In the genomic region with DNA sequence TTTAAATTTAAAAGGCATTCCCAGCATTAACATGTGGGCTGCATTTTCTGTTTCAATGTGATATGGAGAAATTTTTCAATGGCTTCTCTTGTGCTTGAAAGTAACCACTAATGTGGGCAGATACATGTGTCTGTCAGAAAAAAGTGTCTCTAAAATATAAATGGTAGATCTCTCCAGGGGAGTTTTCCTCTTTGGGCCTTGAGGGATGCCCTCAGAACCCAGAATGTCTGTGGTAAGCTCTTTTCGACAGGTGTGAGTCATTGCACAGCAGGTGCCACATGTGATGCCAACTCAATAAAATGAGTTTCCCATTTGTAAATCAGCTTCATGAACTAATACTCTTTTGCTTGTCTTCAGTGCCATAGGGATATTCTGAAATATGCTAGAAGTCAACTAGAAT, we compare ENCODE assay signal across 16 cellular contexts.
A peak's percentile ranks its signal among the peaks of the same experiment; 100 is the strongest.
DNase-seq lines count a peak whose midpoint lies in the region; ATAC-seq and TF ChIP-seq lines count a peak whose summit lies in the region.
"Had no signal": no experiment of that assay in that cellular context is flagged by ENCODE, and none has a peak within 500 bp of the region (broad histone marks: within the 10 kb centered on the region; RNA-seq: fewer than 3 reads in every experiment).

No MANE protein-coding gene starts in this region.

- no peak overlapping the region for H2AFZ ChIP-seq in HCT116 (ENCODE audit: low read depth, low read length, poor library complexity, severe bottlenecking)

- RAD21 ChIA-PET in HCT116 (lab: Charles Lee; ENCODE audit: low non-redundant PET in 1 of 2, low total read pairs in 2 of 2, uncharacterized antibody in 2 of 2, unreplicated experiment in 2 of 2) = no interaction called here

- CTCF ChIA-PET in HCT116 (lab: Charles Lee) = no interaction called here

- POLR2A ChIA-PET in HCT116 (lab: Charles Lee) = no interaction called here

- no TSS peak for BruUV-seq in HCT116 (replicated peaks; lab: Mats Ljungman, UMichigan)

- peaks cover 3 to 7% of the 10 kb centered on the region in 2 experiments; a peak in 2 of 4 replicates for H3K4me1 ChIP-seq in HCT116 (ENCODE audit: control insufficient read depth in 1 of 2, insufficient read depth in 2 of 2, low read length in 2 of 2)
- H3K4me1 ChIP-seq in gastrocnemius medialis = no peaks in the 10 kb centered on the region
- H3K4me1 ChIP-seq: adrenal gland, colonic mucosa, Peyer's patch had no signal

- H3K79me2 ChIP-seq in HCT116 (ENCODE audit: insufficient read depth, low read length) = no peaks in the 10 kb centered on the region

- no peaks in the 10 kb centered on the region for H3K36me3 ChIP-seq in HCT116 (ENCODE audit: control insufficient read depth in 1 of 2, insufficient read depth in 2 of 2, low read length in 2 of 2)
- no peaks in the 10 kb centered on the region for H3K36me3 ChIP-seq in gastrocnemius medialis
- H3K36me3 ChIP-seq: adrenal gland, colonic mucosa, Peyer's patch had no signal

- no peaks in the 10 kb centered on the region for H3K9me2 ChIP-seq in HCT116 (ENCODE audit: insufficient read depth)

- intact Hi-C loops in HCT116 (cut with micrococcal nuclease) (no loop called here), posterior cingulate gyrus (cut with DNase I) (no loop called here), gastrocnemius medialis (cut with DNase I; ENCODE audit: low total_unique reads) (no loop called here)

- DNase-seq in DMS53 (lab: John Stamatoyannopoulos, UW) (peak; percentile 74), HCT116 (ENCODE audit: low read depth, low spot score) (peak; percentile 12), NCI-H774 (lab: John Stamatoyannopoulos, UW) (peak; percentile 35), epithelial cell of esophagus (ENCODE audit: low read depth) (peak; percentile 24), posterior cingulate gyrus (no peak), gastrocnemius medialis (no peak), amygdala (lab: John Stamatoyannopoulos, UW) (no peak)
- DNase-seq: activated CD4-positive, alpha-beta T cell treated with anti-CD3 and anti-CD28 coated beads, Interleukin-2, amount 50 U/mL, for 4 hours; adrenal gland; colonic mucosa; erythroblast; KG1; left ventricle myocardium superior; naive thymus-derived CD8-positive, alpha-beta T cell; NCI-H446; Peyer's patch had no signal

- H3K27me3 ChIP-seq in HCT116 (ENCODE audit: insufficient read depth, low read length) = no peaks in the 10 kb centered on the region
- no peaks in the 10 kb centered on the region for H3K27me3 ChIP-seq in gastrocnemius medialis
- H3K27me3 ChIP-seq: adrenal gland, colonic mucosa, Peyer's patch had no signal

- H3K4me2 ChIP-seq in HCT116 (ENCODE audit: low read length) = peak overlapping the region; percentile 4; the same call in 1 of the 2 replicates

- no peak overlapping the region for H3K9ac ChIP-seq in HCT116 (ENCODE audit: low read length)

- H4K20me1 ChIP-seq in HCT116 (ENCODE audit: insufficient read depth) = no peaks in the 10 kb centered on the region

- H3K9me3 ChIP-seq in HCT116 (ENCODE audit: control insufficient read depth in 1 of 2, insufficient read depth in 1 of 2, low read depth in 1 of 2, low read length in 2 of 2) = no peaks in the 10 kb centered on the region
- H3K9me3 ChIP-seq in gastrocnemius medialis = no peaks in the 10 kb centered on the region
- H3K9me3 ChIP-seq: adrenal gland, colonic mucosa, Peyer's patch had no signal

- TF ChIP-seq RAD21 in HCT116 (IDR thresholded peaks at IDR 0.05; ENCODE audit: low read depth) = no peak

- TF ChIP-seq POLR2A in HCT116 (IDR thresholded peaks at IDR 0.05; ENCODE audit: borderline replicate concordance, extremely low read depth, insufficient read depth, insufficient read length) (no peak), gastrocnemius medialis (IDR thresholded peaks at IDR 0.05) (no peak)

- ATAC-seq in HCT116 (no peak), gastrocnemius medialis (no peak)
- ATAC-seq: left ventricle myocardium superior; naive thymus-derived CD8-positive, alpha-beta T cell had no signal

- TF ChIP-seq CTCF in HCT116 (IDR thresholded peaks at IDR 0.05 in 2 of 3, conservative IDR thresholded peaks at IDR 0.05 in 1 of 3; ENCODE audit: borderline replicate concordance in 1 of 3, insufficient read depth in 1 of 3, low read depth in 2 of 3, low read length in 2 of 3) = no peak
- no peak for TF ChIP-seq CTCF in epithelial cell of esophagus (IDR thresholded peaks at IDR 0.05; ENCODE audit: insufficient read depth, low read depth, low read length, missing control alignments)
- TF ChIP-seq CTCF in gastrocnemius medialis (IDR thresholded peaks at IDR 0.05 in 4 of 5, conservative IDR thresholded peaks at IDR 0.05 in 1 of 5) = no peak

- no peak overlapping the region for H3K4me3 ChIP-seq in HCT116 (replicated peaks in 1 of 2; ENCODE audit: low read depth in 1 of 2, low read length in 2 of 2)
- H3K4me3 ChIP-seq in epithelial cell of esophagus (ENCODE audit: low read length) = no peak overlapping the region
- H3K4me3 ChIP-seq in gastrocnemius medialis = no peak overlapping the region
- H3K4me3 ChIP-seq: adrenal gland, colonic mucosa, Peyer's patch had no signal

- H3K27ac ChIP-seq in HCT116 (ENCODE audit: low read depth, low read length) = no peak overlapping the region
- H3K27ac ChIP-seq in gastrocnemius medialis = no peak overlapping the region
- H3K27ac ChIP-seq: adrenal gland, colonic mucosa, Peyer's patch had no signal

- in situ Hi-C loops in gastrocnemius medialis (cut with MboI; ENCODE audit: low sequenced_read_pairs in 4 of 4) = no loop called here

TF ChIP-seq in HCT116, 20 proteins besides CTCF, POLR2A, EP300 and RAD21:
- no peak for TF ChIP-seq ZNF274 (IDR thresholded peaks at IDR 0.05; ENCODE audit: low read depth, low read length)
- TF ChIP-seq JUND (IDR thresholded peaks at IDR 0.05) = peak; percentile 57
- no peak for TF ChIP-seq EZH2 (IDR thresholded peaks at IDR 0.05)
- TF ChIP-seq SP1 (IDR thresholded peaks at IDR 0.05; ENCODE audit: low read depth) = 0 out of 2 replicates have a peak, but pooled peaks have one; percentile 18
- no peak for TF ChIP-seq POLR2AphosphoS5 (IDR thresholded peaks at IDR 0.05; ENCODE audit: low read depth, low read length)
- TF ChIP-seq, protein P1, sequence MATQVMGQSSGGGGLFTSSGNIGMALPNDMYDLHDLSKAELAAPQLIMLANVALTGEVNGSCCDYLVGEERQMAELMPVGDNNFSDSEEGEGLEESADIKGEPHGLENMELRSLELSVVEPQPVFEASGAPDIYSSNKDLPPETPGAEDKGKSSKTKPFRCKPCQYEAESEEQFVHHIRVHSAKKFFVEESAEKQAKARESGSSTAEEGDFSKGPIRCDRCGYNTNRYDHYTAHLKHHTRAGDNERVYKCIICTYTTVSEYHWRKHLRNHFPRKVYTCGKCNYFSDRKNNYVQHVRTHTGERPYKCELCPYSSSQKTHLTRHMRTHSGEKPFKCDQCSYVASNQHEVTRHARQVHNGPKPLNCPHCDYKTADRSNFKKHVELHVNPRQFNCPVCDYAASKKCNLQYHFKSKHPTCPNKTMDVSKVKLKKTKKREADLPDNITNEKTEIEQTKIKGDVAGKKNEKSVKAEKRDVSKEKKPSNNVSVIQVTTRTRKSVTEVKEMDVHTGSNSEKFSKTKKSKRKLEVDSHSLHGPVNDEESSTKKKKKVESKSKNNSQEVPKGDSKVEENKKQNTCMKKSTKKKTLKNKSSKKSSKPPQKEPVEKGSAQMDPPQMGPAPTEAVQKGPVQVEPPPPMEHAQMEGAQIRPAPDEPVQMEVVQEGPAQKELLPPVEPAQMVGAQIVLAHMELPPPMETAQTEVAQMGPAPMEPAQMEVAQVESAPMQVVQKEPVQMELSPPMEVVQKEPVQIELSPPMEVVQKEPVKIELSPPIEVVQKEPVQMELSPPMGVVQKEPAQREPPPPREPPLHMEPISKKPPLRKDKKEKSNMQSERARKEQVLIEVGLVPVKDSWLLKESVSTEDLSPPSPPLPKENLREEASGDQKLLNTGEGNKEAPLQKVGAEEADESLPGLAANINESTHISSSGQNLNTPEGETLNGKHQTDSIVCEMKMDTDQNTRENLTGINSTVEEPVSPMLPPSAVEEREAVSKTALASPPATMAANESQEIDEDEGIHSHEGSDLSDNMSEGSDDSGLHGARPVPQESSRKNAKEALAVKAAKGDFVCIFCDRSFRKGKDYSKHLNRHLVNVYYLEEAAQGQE (IDR thresholded peaks at IDR 0.05; ENCODE audit: low read depth) = no peak
- TF ChIP-seq EGR1 (IDR thresholded peaks at IDR 0.05; ENCODE audit: low read depth) = no peak
- TF ChIP-seq SIN3A (IDR thresholded peaks at IDR 0.05; ENCODE audit: low read depth) = no peak
- no peak for TF ChIP-seq TCF7L2 (IDR thresholded peaks at IDR 0.05; ENCODE audit: borderline replicate concordance, extremely low read depth, insufficient read depth, insufficient read length)
- TF ChIP-seq, protein P2, sequence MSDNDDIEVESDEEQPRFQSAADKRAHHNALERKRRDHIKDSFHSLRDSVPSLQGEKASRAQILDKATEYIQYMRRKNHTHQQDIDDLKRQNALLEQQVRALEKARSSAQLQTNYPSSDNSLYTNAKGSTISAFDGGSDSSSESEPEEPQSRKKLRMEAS (IDR thresholded peaks at IDR 0.05) = 0 out of 2 replicates have a peak, but pooled peaks have one; percentile 27
- TF ChIP-seq, protein P3, sequence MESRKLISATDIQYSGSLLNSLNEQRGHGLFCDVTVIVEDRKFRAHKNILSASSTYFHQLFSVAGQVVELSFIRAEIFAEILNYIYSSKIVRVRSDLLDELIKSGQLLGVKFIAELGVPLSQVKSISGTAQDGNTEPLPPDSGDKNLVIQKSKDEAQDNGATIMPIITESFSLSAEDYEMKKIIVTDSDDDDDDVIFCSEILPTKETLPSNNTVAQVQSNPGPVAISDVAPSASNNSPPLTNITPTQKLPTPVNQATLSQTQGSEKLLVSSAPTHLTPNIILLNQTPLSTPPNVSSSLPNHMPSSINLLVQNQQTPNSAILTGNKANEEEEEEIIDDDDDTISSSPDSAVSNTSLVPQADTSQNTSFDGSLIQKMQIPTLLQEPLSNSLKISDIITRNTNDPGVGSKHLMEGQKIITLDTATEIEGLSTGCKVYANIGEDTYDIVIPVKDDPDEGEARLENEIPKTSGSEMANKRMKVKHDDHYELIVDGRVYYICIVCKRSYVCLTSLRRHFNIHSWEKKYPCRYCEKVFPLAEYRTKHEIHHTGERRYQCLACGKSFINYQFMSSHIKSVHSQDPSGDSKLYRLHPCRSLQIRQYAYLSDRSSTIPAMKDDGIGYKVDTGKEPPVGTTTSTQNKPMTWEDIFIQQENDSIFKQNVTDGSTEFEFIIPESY (IDR thresholded peaks at IDR 0.05; ENCODE audit: extremely low read depth, insufficient replicate concordance, low read length) = no peak
- TF ChIP-seq FOSL1 (IDR thresholded peaks at IDR 0.05; ENCODE audit: low read depth) = peak; percentile 63
- peak; percentile 46 for TF ChIP-seq CBX3 (IDR thresholded peaks at IDR 0.05; ENCODE audit: low read depth)

Comparison
In these comparisons a context has a peak if more than half of its experiments do, and no peak if none do; other contexts are left out.
1. DNase-seq: peak in DMS53 (single experiment), HCT116 (single experiment), NCI-H774 (single experiment) and epithelial cell of esophagus (single experiment); none in posterior cingulate gyrus (0 of 10), gastrocnemius medialis (0 of 2) and amygdala (0 of 56).